8 cellular contexts compared by ENCODE assay signal in the genomic region with DNA sequence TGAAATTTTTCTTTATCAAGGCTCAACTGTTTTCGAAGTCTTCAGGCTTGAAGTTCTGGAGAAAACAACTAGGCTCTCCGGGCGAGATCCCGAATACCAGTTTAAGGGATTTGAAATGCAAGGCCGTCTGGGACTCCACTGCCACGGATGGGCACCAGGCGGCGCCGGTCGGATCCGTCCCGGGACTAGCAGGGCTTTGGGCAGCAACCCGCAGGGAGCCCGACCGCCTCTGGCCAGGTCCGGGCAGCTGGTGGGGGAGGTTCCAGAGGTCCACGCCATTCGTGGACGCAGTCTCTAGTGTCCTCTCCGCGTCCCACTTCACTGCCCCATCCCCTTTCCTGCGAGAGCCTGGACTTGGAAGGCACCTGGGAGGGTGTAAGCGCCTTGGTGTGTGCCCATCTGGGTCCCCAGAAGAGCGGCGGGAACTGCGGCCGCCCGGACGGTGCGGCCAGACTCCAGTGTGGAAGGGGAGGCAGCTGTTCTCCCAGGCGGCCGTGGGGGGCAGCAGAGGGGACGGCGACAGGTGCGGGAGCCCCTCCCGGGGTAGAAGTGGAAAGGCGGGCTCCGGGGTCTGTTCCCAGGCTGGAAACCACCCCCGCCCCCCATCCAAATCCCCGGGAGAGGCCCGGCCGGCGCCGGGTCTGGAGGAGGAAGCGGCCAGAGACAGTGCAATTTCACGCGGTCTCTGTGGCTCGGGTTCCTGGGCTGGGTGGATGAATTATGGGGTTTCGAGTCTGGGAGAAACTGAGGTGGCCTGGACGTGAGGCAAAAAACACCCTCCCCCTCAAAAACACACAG. TPM values are rescaled to one million over a fixed set of nuclear protein-coding genes. Genes with fewer than 3 reads are reported as not detected.
DNase-seq lines count a peak whose midpoint lies in the region; ATAC-seq and TF ChIP-seq lines count a peak whose summit lies in the region.

No MANE protein-coding gene starts in this region.

- H2BK120ac ChIP-seq in H9 (ENCODE audit: low read depth, low read length, poor library complexity, severe bottlenecking), result no peak overlapping the region

- H2BK15ac ChIP-seq in H9 (ENCODE audit: low read depth, low read length), result no peak overlapping the region

- H3K18ac ChIP-seq in H9 (ENCODE audit: insufficient read length, low read depth, low read length), result peak overlapping the region; percentile 99

- no CpG with 5 or more reads among the region's 50 CpGs for WGBS in H9 (ENCODE audit: extremely low coverage, insufficient read length, low lambda C conversion rate)

- no peak overlapping the region for H2BK12ac ChIP-seq in H9 (ENCODE audit: insufficient read length, low read depth, low read length)

- H3K27ac ChIP-seq in H9 (ENCODE audit: insufficient read length, low read depth, low read length) (peak overlapping the region; percentile 29), skin epidermis (peak overlapping the region; percentile 33 to 93 (median 86))

- H2AFZ ChIP-seq in H9 (ENCODE audit: low read length), result no peak overlapping the region

- no peak overlapping the region for H4K8ac ChIP-seq in H9 (replicated peaks; ENCODE audit: insufficient read length, low read depth, low read length)

- peak; percentile 73 for ATAC-seq in central memory CD8-positive, alpha-beta T cell (replicated peaks; ENCODE audit: extremely low read depth, poor library complexity, severe bottlenecking)
- ATAC-seq in GM18861 (IDR thresholded peaks at IDR 0.05; ENCODE audit: unreplicated experiment), result no peak

- peak overlapping the region; percentile 94 to 98 (median 98); a peak in 6 of 7 replicates for H3K27ac Mint-ChIP-seq in H9
- H3K27ac Mint-ChIP-seq in central memory CD8-positive, alpha-beta T cell (ENCODE audit: low read depth), result no peak overlapping the region

- H3T11ph ChIP-seq in H9 (ENCODE audit: low read length), result no peak overlapping the region

- peaks cover 19 to 22% of the 10 kb centered on the region in 2 experiments for H3K4me1 Mint-ChIP-seq in H9
- peaks cover 13% of the 10 kb centered on the region for H3K4me1 Mint-ChIP-seq in central memory CD8-positive, alpha-beta T cell

- TF ChIP-seq CTCF in H9 (conservative IDR thresholded peaks at IDR 0.05), result peak; percentile 84

- H4K20me1 ChIP-seq in H9 (ENCODE audit: control insufficient read depth, insufficient read depth, insufficient read length), result no peaks in the 10 kb centered on the region

- H3K23ac ChIP-seq in H9 (ENCODE audit: insufficient read length, low read depth, low read length), result no peak overlapping the region

- no peaks in the 10 kb centered on the region; the same call in 1 of the 2 replicates for H3K27me3 ChIP-seq in H9 (ENCODE audit: insufficient read depth, low read length)

- H3K27me3 Mint-ChIP-seq in H9 (ENCODE audit: low read depth), result no peaks in the 10 kb centered on the region
- peaks cover 24% of the 10 kb centered on the region for H3K27me3 Mint-ChIP-seq in central memory CD8-positive, alpha-beta T cell

- H3K23me2 ChIP-seq in H9 (ENCODE audit: insufficient read length, low read depth, low read length, poor library complexity, severe bottlenecking), result peaks cover 13% of the 10 kb centered on the region

- no peak overlapping the region for H2AK5ac ChIP-seq in H9 (ENCODE audit: insufficient read length, low read length)

- H3K9ac ChIP-seq in H9 (ENCODE audit: extremely low read depth, insufficient read length, low read length), result peak overlapping the region; percentile 91

- H3K4me3 Mint-ChIP-seq in H9, result peak overlapping the region; percentile 83 to 93
- H3K4me3 Mint-ChIP-seq in central memory CD8-positive, alpha-beta T cell, result peak overlapping the region; percentile 78

- peak overlapping the region; percentile 97 for H3K14ac ChIP-seq in H9 (ENCODE audit: insufficient read depth, low read length)

- H2BK5ac ChIP-seq in H9 (ENCODE audit: insufficient read length, low read length), result no peak overlapping the region

- H3K4me1 ChIP-seq in H9 (ENCODE audit: insufficient read depth, low read length), result 0 out of 2 replicates have a peak, but pooled peaks cover 4% of the 10 kb centered on the region

- peaks cover 3% of the 10 kb centered on the region in 2 experiments; a peak in 4 of 5 replicates for H3K9me3 Mint-ChIP-seq in H9
- H3K9me3 Mint-ChIP-seq in central memory CD8-positive, alpha-beta T cell, result no peaks in the 10 kb centered on the region

- H3K79me1 ChIP-seq in H9 (ENCODE audit: insufficient read depth, low read depth, low read length, poor library complexity, severe bottlenecking), result no peaks in the 10 kb centered on the region

- H3K9me3 ChIP-seq in H9 (ENCODE audit: control insufficient read depth, low read depth, low read length), result no peaks in the 10 kb centered on the region

- H3K4ac ChIP-seq in H9 (ENCODE audit: low read depth, low read length), result no peak overlapping the region

- H4K5ac ChIP-seq in H9 (ENCODE audit: insufficient read length, low read depth, low read length), result no peak overlapping the region

- no peak overlapping the region for H3K56ac ChIP-seq in H9 (ENCODE audit: insufficient read length, low read depth, low read length)

- H3K4me2 ChIP-seq in H9 (ENCODE audit: insufficient read depth, insufficient read length, low read length), result peak overlapping the region; percentile 57

- no peak overlapping the region for H4K91ac ChIP-seq in H9 (ENCODE audit: insufficient read length, low read depth, low read length)

- H3K36me3 Mint-ChIP-seq in H9 (ENCODE audit: insufficient read depth in 1 of 3, low read depth in 3 of 3), result peaks cover 0 to 8% (median 7%) of the 10 kb centered on the region in 3 experiments
- peaks cover 8% of the 10 kb centered on the region for H3K36me3 Mint-ChIP-seq in central memory CD8-positive, alpha-beta T cell (ENCODE audit: insufficient read depth)

- H3K79me2 ChIP-seq in H9 (ENCODE audit: insufficient read depth, low read length), result peaks cover 7% of the 10 kb centered on the region; the same call in 1 of the 2 replicates

- DNase-seq in DMS153 treated with DMSO at 0.1 percent for 48 hours (lab: John Stamatoyannopoulos, UW; ENCODE audit: unreplicated experiment) (peak; percentile 64), H9 (peak; percentile 97), NCI-H2196 treated with DMSO at 0.1 percent for 48 hours (lab: John Stamatoyannopoulos, UW; ENCODE audit: unreplicated experiment) (peak; percentile 56), iris pigment epithelial cell (ENCODE audit: low read depth) (peak; percentile 80)
- DNase-seq in activated CD4-positive, CD25-positive, alpha-beta regulatory T cell (lab: John Stamatoyannopoulos, UW), result peak; percentile 16 to 30 (median 26)
- DNase-seq in central memory CD8-positive, alpha-beta T cell (ENCODE audit: low spot score in 2 of 2), result peak in 1 of 2 donors; percentile 18

- H3K4me3 ChIP-seq in skin epidermis, result peak overlapping the region; percentile 38 to 77 (median 61)

- no peak overlapping the region for H2BK20ac ChIP-seq in H9 (ENCODE audit: low read depth, low read length, poor library complexity, severe bottlenecking)

RNA-seq across cellular contexts. Expression of a gene that starts 0.8 kb away (rescaled TPM):
- total RNA-seq in H9 (2021), result 51.2 and 56.5 TPM in 2 replicates

RNA-seq across cellular contexts. Expression of a gene that starts 25.2 kb away (rescaled TPM):
- total RNA-seq in H9 (2021), result 248 TPM in 2 replicates

RNA-seq across cellular contexts. Expression of a gene that starts 37.3 kb away (rescaled TPM):
- 4,637 and 4,685 TPM in 2 replicates for total RNA-seq in H9 (2021)

RNA-seq across cellular contexts. Expression of a gene that starts 37.4 kb away (rescaled TPM):
- 51.9 and 53.5 TPM in 2 replicates for total RNA-seq in H9 (2021)

RNA-seq across cellular contexts. Expression of a gene that starts 38.9 kb away (rescaled TPM):
- total RNA-seq in H9 (2021), result 8.9 and 9.4 TPM in 2 replicates
